ENCODE assay signal across 13 cellular contexts in the genomic region with DNA sequence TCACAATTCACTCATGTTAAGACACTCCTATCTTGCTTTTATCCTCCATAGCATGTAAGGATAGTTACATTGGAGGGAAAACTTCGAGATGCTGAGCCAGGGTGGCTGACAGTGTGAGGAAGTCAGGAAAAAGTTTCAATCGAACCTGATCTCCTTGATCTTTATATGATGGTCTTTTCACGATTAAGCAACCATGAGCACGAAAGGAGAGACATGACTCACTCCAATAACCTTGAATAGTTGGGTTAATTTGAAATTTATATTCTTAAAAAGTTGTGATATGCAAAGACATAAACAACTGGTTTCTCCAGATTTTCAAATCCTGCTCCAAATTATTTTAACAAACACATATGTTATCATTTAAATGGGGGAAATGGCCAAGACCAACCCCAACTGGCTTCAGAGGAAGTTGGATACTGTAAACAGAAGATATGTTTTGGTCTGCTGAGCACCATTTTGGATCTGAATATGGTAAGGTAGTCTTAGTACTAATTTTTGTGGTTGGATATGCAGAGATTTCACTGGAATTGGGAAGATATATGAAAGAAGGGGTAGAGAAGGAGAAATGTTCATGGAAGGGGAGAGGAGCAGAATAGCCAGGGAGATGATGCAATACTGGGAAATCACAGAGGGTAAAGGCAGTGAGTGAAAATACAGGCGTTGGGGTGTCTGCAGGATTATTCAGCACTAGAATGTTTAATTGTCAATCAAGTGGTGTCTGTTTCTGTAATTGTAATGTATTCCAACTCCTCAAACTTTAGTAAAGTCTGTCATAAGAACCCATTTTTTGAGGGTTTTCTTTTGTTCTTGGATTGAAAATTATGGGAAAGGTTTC.
DNase-seq lines count a peak whose midpoint lies in the region; ATAC-seq, FAIRE-seq and TF ChIP-seq lines count a peak whose summit lies in the region.
"Had no signal": no experiment of that assay in that cellular context is flagged by ENCODE, and none has a peak within 500 bp of the region (broad histone marks: within the 10 kb centered on the region; RNA-seq: fewer than 3 reads in every experiment).

No MANE protein-coding gene starts in this region.

- intact Hi-C loops in A673 (cut with micrococcal nuclease; ENCODE audit: unreplicated experiment), result loop anchor here (5.0 kb wide), 1 partner anchor 170 kb away; no protein-coding TSS in a partner anchor
- intact Hi-C loops in ascending aorta (cut with DNase I), result loop anchor here (5.0 kb wide), 6 partner anchors 40 to 185 kb away; partner anchors contain the start of gene SLC38A2

- H3K27me3 ChIP-seq in A673 (replicated peaks; ENCODE audit: insufficient read depth, low read depth, low read length, poor library complexity), result no peaks in the 10 kb centered on the region
- H3K27me3 ChIP-seq in ascending aorta, result no peaks in the 10 kb centered on the region
- no peaks in the 10 kb centered on the region for H3K27me3 ChIP-seq in WERI-Rb-1 (ENCODE audit: insufficient read depth, low read depth, severe bottlenecking)
- H3K27me3 ChIP-seq: neutrophil had no signal

- H3K36me3 ChIP-seq in A673 (ENCODE audit: insufficient read depth, low read length, poor library complexity, severe bottlenecking) (no peaks in the 10 kb centered on the region), ascending aorta (no peaks in the 10 kb centered on the region), WERI-Rb-1 (no peaks in the 10 kb centered on the region)
- H3K36me3 ChIP-seq: neutrophil had no signal

- peaks cover 4% of the 10 kb centered on the region for H3K9me3 Mint-ChIP-seq in mesothelial cell of epicardium
- H3K9me3 Mint-ChIP-seq: activated CD4-positive, alpha-beta memory T cell treated with anti-CD3 and anti-CD28 coated beads for 36 hours; CD8-positive, alpha-beta memory T cell had no signal

- H3K4me3 Mint-ChIP-seq in mesothelial cell of epicardium, result no peak overlapping the region
- H3K4me3 Mint-ChIP-seq: activated CD4-positive, alpha-beta memory T cell treated with anti-CD3 and anti-CD28 coated beads for 36 hours; CD8-positive, alpha-beta memory T cell had no signal

- TF ChIP-seq CTCF in A673 (conservative IDR thresholded peaks at IDR 0.05; ENCODE audit: low read depth, low read length), result no peak
- TF ChIP-seq CTCF in ascending aorta (IDR thresholded peaks at IDR 0.05), result no peak
- TF ChIP-seq CTCF in mesothelial cell of epicardium (IDR thresholded peaks at IDR 0.05; ENCODE audit: unreplicated experiment), result no peak
- no peak for TF ChIP-seq CTCF in WERI-Rb-1 (IDR thresholded peaks at IDR 0.05; ENCODE audit: low read depth, low read length)

- H3K9me3 ChIP-seq in A673 (ENCODE audit: low read depth, low read length, poor library complexity, severe bottlenecking) (no peaks in the 10 kb centered on the region), ascending aorta (no peaks in the 10 kb centered on the region), WERI-Rb-1 (ENCODE audit: severe bottlenecking) (no peaks in the 10 kb centered on the region)
- H3K9me3 ChIP-seq: neutrophil had no signal

- POLR2A ChIA-PET in A673 (lab: Charles Lee; ENCODE audit: low non-redundant PET), result no interaction called here

- peak; percentile 42 for DNase-seq in A673 (ENCODE audit: low spot score)
- DNase-seq in H54 (ENCODE audit: insufficient read length, low spot score), result no peak
- DNase-seq in ascending aorta (ENCODE audit: low spot score in 2 of 2), result no peak
- DNase-seq in mesothelial cell of epicardium (ENCODE audit: low spot score in 2 of 2, unreplicated experiment in 2 of 2), result no peak
- DNase-seq in WERI-Rb-1, result no peak
- DNase-seq in NCI-H1436 treated with DMSO at 0.1 percent for 48 hours (lab: John Stamatoyannopoulos, UW), result no peak
- DNase-seq: amygdala; CD8-positive, alpha-beta memory T cell; NCI-H510A had no signal

- CTCF ChIA-PET in A673 (lab: Charles Lee), result no interaction called here

- no peak for TF ChIP-seq POLR2A in H54 (IDR thresholded peaks at IDR 0.05; ENCODE audit: low read depth, low read length)

- H3K4me1 ChIP-seq in A673 (ENCODE audit: insufficient read depth, low read length, poor library complexity, severe bottlenecking), result peaks cover 73% of the 10 kb centered on the region
- peaks cover 0 to 27% of the 10 kb centered on the region in 2 donors for H3K4me1 ChIP-seq in ascending aorta

- no peaks in the 10 kb centered on the region for H3K36me3 Mint-ChIP-seq in mesothelial cell of epicardium
- H3K36me3 Mint-ChIP-seq: activated CD4-positive, alpha-beta memory T cell treated with anti-CD3 and anti-CD28 coated beads for 36 hours had no signal

- ATAC-seq in HG02938 (IDR thresholded peaks at IDR 0.05; ENCODE audit: unreplicated experiment), result no peak
- no peak for ATAC-seq in GM21390 (IDR thresholded peaks at IDR 0.05; ENCODE audit: unreplicated experiment)

- H3K4me1 Mint-ChIP-seq in mesothelial cell of epicardium, result peaks cover 54% of the 10 kb centered on the region
- H3K4me1 Mint-ChIP-seq: CD8-positive, alpha-beta memory T cell had no signal

- peak overlapping the region; percentile 30 for H3K27ac Mint-ChIP-seq in mesothelial cell of epicardium

- H3K4me3 ChIP-seq in A673 (ENCODE audit: low read depth, low read length, poor library complexity, severe bottlenecking), result no peak overlapping the region
- no peak overlapping the region for H3K4me3 ChIP-seq in ascending aorta
- H3K4me3 ChIP-seq in WERI-Rb-1 (ENCODE audit: low read depth, low read length), result no peak overlapping the region

- peak; percentile 81 for FAIRE-seq in H54 (lab: Jason Lieb, UNC)

- no TSS peak for BruUV-seq in A673 (replicated peaks; lab: Mats Ljungman, UMichigan)

- peak overlapping the region; percentile 69 for H3K27ac ChIP-seq in A673 (ENCODE audit: low read depth, low read length, poor library complexity, severe bottlenecking)
- H3K27ac ChIP-seq in ascending aorta, result peak overlapping the region; percentile 51 to 63
- no peak overlapping the region for H3K27ac ChIP-seq in WERI-Rb-1
- H3K27ac ChIP-seq: neutrophil had no signal

- H3K27me3 Mint-ChIP-seq in mesothelial cell of epicardium (ENCODE audit: low read depth), result no peaks in the 10 kb centered on the region
- H3K27me3 Mint-ChIP-seq: activated CD4-positive, alpha-beta memory T cell treated with anti-CD3 and anti-CD28 coated beads for 36 hours had no signal
